ENCODE assay signal across 23 cellular contexts in genomic region chr11:86980397-86980796, GRCh38.
"Had no signal": no experiment of that assay in that cellular context is flagged by ENCODE, and none has a peak within 500 bp of the region (broad histone marks: within the 10 kb centered on the region; RNA-seq: fewer than 3 reads in every experiment).

No MANE protein-coding gene starts in this region.

- H3K4me3 Mint-ChIP-seq: activated CD4-positive, alpha-beta memory T cell treated with anti-CD3 and anti-CD28 coated beads, Interleukin-2, amount 10 ng/mL, durations not matched to agents 7 days and 5 days; activated naive CD4-positive, alpha-beta T cell treated with anti-CD3 and anti-CD28 coated beads, Interleukin-2, amount 10 ng/mL, durations not matched to agents 7 days and 5 days; activated naive CD8-positive, alpha-beta T cell treated with anti-CD3 and anti-CD28 coated beads for 36 hours; activated T-cell treated with anti-CD3 and anti-CD28 coated beads, Interleukin-2, amount 50 U/mL, for 72 hours had no signal

- H3K9me3 Mint-ChIP-seq: activated CD4-positive, alpha-beta memory T cell treated with anti-CD3 and anti-CD28 coated beads, Interleukin-2, amount 10 ng/mL, durations not matched to agents 7 days and 5 days; activated naive CD4-positive, alpha-beta T cell treated with anti-CD3 and anti-CD28 coated beads, Interleukin-2, amount 10 ng/mL, durations not matched to agents 7 days and 5 days; activated naive CD8-positive, alpha-beta T cell treated with anti-CD3 and anti-CD28 coated beads for 36 hours; activated T-cell treated with anti-CD3 and anti-CD28 coated beads, Interleukin-2, amount 50 U/mL, for 72 hours; activated T-helper 2 cell treated with anti-CD3 and anti-CD28 coated beads, Interferon-gamma antibody, Interleukin-2, Interleukin-4, amounts not matched to agents 10 μg/mL and 5 μg/mL and 100 μg/mL, durations not matched to agents 14 hours and 24 hours and 36 hours had no signal

- H3K27ac Mint-ChIP-seq: activated CD4-positive, alpha-beta memory T cell treated with anti-CD3 and anti-CD28 coated beads, Interleukin-2, amount 10 ng/mL, durations not matched to agents 7 days and 5 days; activated naive CD4-positive, alpha-beta T cell treated with anti-CD3 and anti-CD28 coated beads, Interleukin-2, amount 10 ng/mL, durations not matched to agents 7 days and 5 days; activated naive CD8-positive, alpha-beta T cell treated with anti-CD3 and anti-CD28 coated beads for 36 hours; activated T-cell treated with anti-CD3 and anti-CD28 coated beads, Interleukin-2, amount 50 U/mL, for 72 hours; activated T-helper 2 cell treated with anti-CD3 and anti-CD28 coated beads, Interferon-gamma antibody, Interleukin-2, Interleukin-4, amounts not matched to agents 10 μg/mL and 5 μg/mL and 100 μg/mL, durations not matched to agents 14 hours and 24 hours and 36 hours had no signal

- H3K36me3 Mint-ChIP-seq: activated naive CD4-positive, alpha-beta T cell treated with anti-CD3 and anti-CD28 coated beads, Interleukin-2, amount 10 ng/mL, durations not matched to agents 7 days and 5 days; activated naive CD8-positive, alpha-beta T cell treated with anti-CD3 and anti-CD28 coated beads for 36 hours had no signal

- DNase-seq: activated CD4-positive, alpha-beta memory T cell treated with anti-CD3 and anti-CD28 coated beads, Interleukin-2, amount 10 ng/mL, durations not matched to agents 7 days and 5 days; activated CD4-positive, alpha-beta T cell treated with anti-CD3 and anti-CD28 coated beads, Interleukin-2, amount 50 U/mL, for 1 hour; activated CD4-positive, CD25-positive, alpha-beta regulatory T cell; activated gamma-delta T cell treated with Interleukin-2 at 50 U/mL for 16 hours; activated naive CD4-positive, alpha-beta T cell treated with anti-CD3 and anti-CD28 coated beads, Interleukin-2, amount 10 ng/mL, durations not matched to agents 7 days and 5 days; activated naive CD8-positive, alpha-beta T cell treated with anti-CD3 and anti-CD28 coated beads for 36 hours; activated T-cell treated with anti-CD3 and anti-CD28 coated beads, Interleukin-2, amount 50 U/mL, for 72 hours; anterior cingulate cortex; MM.1S; NCI-H1105 treated with DMSO at 0.1 percent for 48 hours; NCI-H1436 treated with DMSO at 0.1 percent for 48 hours; NCI-H187; NCI-H2081; NCI-H446; NCI-H524; PC-3; RPMI8226; T-helper 1 cell had no signal

- H3K27me3 Mint-ChIP-seq: activated CD4-positive, alpha-beta memory T cell treated with anti-CD3 and anti-CD28 coated beads, Interleukin-2, amount 10 ng/mL, durations not matched to agents 7 days and 5 days had no signal

- H3K4me3 ChIP-seq: SK-N-MC had no signal

- ATAC-seq: activated T-cell treated with anti-CD3 and anti-CD28 coated beads, Interleukin-2, amount 50 U/mL, for 72 hours; PC-3; Right ventricle myocardium inferior had no signal

- FAIRE-seq: bronchial epithelial cell had no signal

- H3K27ac ChIP-seq: SK-N-MC, VCaP had no signal

- H3K4me1 Mint-ChIP-seq: activated CD4-positive, alpha-beta memory T cell treated with anti-CD3 and anti-CD28 coated beads, Interleukin-2, amount 10 ng/mL, durations not matched to agents 7 days and 5 days; activated naive CD4-positive, alpha-beta T cell treated with anti-CD3 and anti-CD28 coated beads, Interleukin-2, amount 10 ng/mL, durations not matched to agents 7 days and 5 days; activated naive CD8-positive, alpha-beta T cell treated with anti-CD3 and anti-CD28 coated beads for 36 hours had no signal
